21 cellular contexts compared by ENCODE assay signal in the genomic region with DNA sequence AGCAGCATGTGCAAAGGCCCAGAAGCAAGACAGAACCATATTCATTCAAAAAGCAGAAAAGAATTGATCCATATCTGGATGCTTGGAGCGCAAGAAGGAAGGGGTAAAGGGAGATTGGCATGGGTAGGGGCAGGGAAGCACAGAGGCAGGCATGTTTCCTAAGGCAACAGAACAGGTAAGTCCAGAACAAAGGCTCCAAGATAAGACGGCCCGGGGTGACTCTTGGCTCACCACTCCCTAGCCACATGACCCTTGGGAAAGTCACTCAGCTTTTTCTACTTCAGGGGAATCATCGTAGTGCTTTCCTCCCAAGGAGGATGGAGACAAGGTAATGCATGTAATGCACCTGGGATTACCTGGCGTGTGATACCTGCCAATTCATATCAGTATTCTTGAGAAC. TPM values are rescaled to one million over a fixed set of nuclear protein-coding genes. Genes with fewer than 3 reads are reported as not detected.
DNase-seq lines count a peak whose midpoint lies in the region; FAIRE-seq and TF ChIP-seq lines count a peak whose summit lies in the region.
"Had no signal": no experiment of that assay in that cellular context is flagged by ENCODE, and none has a peak within 500 bp of the region (broad histone marks: within the 10 kb centered on the region; RNA-seq: fewer than 3 reads in every experiment).

No MANE protein-coding gene starts in this region.

- POLR2A ChIA-PET in PC-9 (lab: Charles Lee; ENCODE audit: unreplicated experiment) = no interaction called here

- H2AFZ ChIP-seq in PC-9 = no peak overlapping the region

- no peaks in the 10 kb centered on the region for H3K79me2 ChIP-seq in PC-9 (ENCODE audit: low read depth)

- whole genome bisulfite sequencing in stomach, 5 donors = 46 to 67% (median 50%) methylated on average over 5 of the region's 5 CpGs

- H3F3A ChIP-seq in PC-9 (ENCODE audit: insufficient read depth, low read depth) = peaks cover 45% of the 10 kb centered on the region

- H3K4me3 ChIP-seq in PC-9 (peak overlapping the region; percentile 33; the same call in 1 of the 2 replicates), dorsolateral prefrontal cortex (no peak overlapping the region), stomach (no peak overlapping the region), HAP-1 (no peak overlapping the region)
- H3K4me3 ChIP-seq: BLaER1, MG63, Peyer's patch, SJCRH30 had no signal

- intact Hi-C loops in PC-9 (cut with micrococcal nuclease; ENCODE audit: unreplicated experiment) = loop anchor here (2.0 kb wide), 1 partner anchor 38 kb away; a partner anchor contains a TSS
- intact Hi-C loops in dorsolateral prefrontal cortex (cut with DNase I) = loop anchor here (5.0 to 10.0 kb wide), 4 partner anchors 99 to 151 kb away; no protein-coding TSS in a partner anchor
- intact Hi-C loops in stomach (cut with DNase I; ENCODE audit: low total_unique reads) = no loop called here

- BruUV-seq in PC-9 (replicated peaks; lab: Mats Ljungman, UMichigan) = no TSS peak

- TF ChIP-seq CTCF in PC-9 (conservative IDR thresholded peaks at IDR 0.05) (no peak), dorsolateral prefrontal cortex (IDR thresholded peaks at IDR 0.05 in 54 of 56, conservative IDR thresholded peaks at IDR 0.05 in 2 of 56; ENCODE audit: low read depth in 1 of 56, partially characterized antibody in 56 of 56) (no peak), stomach (IDR thresholded peaks at IDR 0.05) (no peak)

- no peaks in the 10 kb centered on the region for H3K27me3 ChIP-seq in PC-9 (ENCODE audit: insufficient read depth, low read depth)
- no peaks in the 10 kb centered on the region for H3K27me3 ChIP-seq in dorsolateral prefrontal cortex
- no peaks in the 10 kb centered on the region for H3K27me3 ChIP-seq in stomach
- no peaks in the 10 kb centered on the region for H3K27me3 ChIP-seq in HAP-1 (ENCODE audit: low read depth)
- H3K27me3 ChIP-seq: BLaER1, MG63, Peyer's patch, SJCRH30 had no signal

- peaks cover 82% of the 10 kb centered on the region for H3K4me1 ChIP-seq in PC-9 (replicated peaks; ENCODE audit: insufficient read depth)
- H3K4me1 ChIP-seq in stomach = peaks cover 6 to 45% (median 28%) of the 10 kb centered on the region in 4 donors
- no peaks in the 10 kb centered on the region for H3K4me1 ChIP-seq in HAP-1

- H3K4me2 ChIP-seq in PC-9 = peak overlapping the region; percentile 77
- H3K4me2 ChIP-seq: BLaER1 had no signal

- peaks cover 5% of the 10 kb centered on the region; the same call in 1 of the 2 replicates for H3K9me3 ChIP-seq in PC-9 (ENCODE audit: insufficient read depth, low read depth)
- H3K9me3 ChIP-seq in stomach = no peaks in the 10 kb centered on the region
- H3K9me3 ChIP-seq in HAP-1 = no peaks in the 10 kb centered on the region
- H3K9me3 ChIP-seq: BLaER1, MG63, Peyer's patch, SJCRH30 had no signal

- H3K27ac ChIP-seq in PC-9 (peak overlapping the region; percentile 84), dorsolateral prefrontal cortex (peak overlapping the region; percentile 65 to 99 (median 95)), stomach (no peak overlapping the region)
- H3K27ac ChIP-seq: BLaER1, Peyer's patch, SJCRH30 had no signal

- TF ChIP-seq POLR2A in stomach (IDR thresholded peaks at IDR 0.05) = no peak

- DNase-seq in PC-9 (peak; percentile 55 to 83), dorsolateral prefrontal cortex (no peak), stomach (peak; percentile 34), HAP-1 (ENCODE audit: low spot score in 2 of 2) (no peak), NOMO-1 (lab: John Stamatoyannopoulos, UW; ENCODE audit: unreplicated experiment in 2 of 2) (no peak), RCC 7860 (ENCODE audit: low spot score) (no peak)
- DNase-seq in stimulated activated CD4-positive, alpha-beta T cell treated with anti-CD3 and anti-CD28 coated beads, Interleukin-2, amount 100 ng/mL, for 24 hours = no peak
- DNase-seq: ACHN; CD4-positive, alpha-beta T cell; COR-L47; DMS79; HFFc6; Kasumi-1; MG63; NCI-H1417 treated with DMSO at 0.1 percent for 48 hours; NCI-H187; NCI-H446 treated with DMSO at 0.1 percent for 48 hours; NCI-H748 treated with DMSO at 0.1 percent for 48 hours; Peyer's patch had no signal

- no peak for TF ChIP-seq EP300 in stomach (IDR thresholded peaks at IDR 0.05)

- no peak for FAIRE-seq in RCC 7860 (lab: Jason Lieb, UNC)

- in situ Hi-C loops in HAP-1 (cut with MboI; ENCODE audit: low sequenced_read_pairs) = no loop called here

- H3K9me2 ChIP-seq in PC-9 (ENCODE audit: insufficient read depth) = no peaks in the 10 kb centered on the region

- H3K36me3 ChIP-seq in PC-9 (ENCODE audit: low read depth) = 0 out of 2 replicates have a peak, but pooled peaks cover 3% of the 10 kb centered on the region
- H3K36me3 ChIP-seq in stomach = no peaks in the 10 kb centered on the region
- H3K36me3 ChIP-seq in HAP-1 (replicated peaks) = no peaks in the 10 kb centered on the region
- H3K36me3 ChIP-seq: BLaER1, MG63, Peyer's patch, SJCRH30 had no signal

- H4K20me1 ChIP-seq in PC-9 (ENCODE audit: insufficient read depth) = no peaks in the 10 kb centered on the region
- H4K20me1 ChIP-seq: BLaER1 had no signal

- CTCF ChIA-PET in PC-9 (lab: Charles Lee) = no interaction called here

RNA-seq across cellular contexts. Expression of a gene that starts 37.7 kb away (rescaled TPM):
- total RNA-seq in PC-9 (2021) (5.9 and 7.2 TPM in 2 replicates), dorsolateral prefrontal cortex (100 to 1,000 TPM in 11 of 120 experiments, 10 to 100 TPM in 109; 56.0 to 109 (median 86.7) TPM), stomach (10 to 100 TPM in 4 of 5 donors, 1 to 10 TPM in 1; 7.6 to 84.2 (median 27.8) TPM)
- polyA plus RNA-seq in stomach = 10 to 100 TPM in 1 of 3 donors, 1 to 10 TPM in 2; 4.1 to 10.4 (median 5.2) TPM

Comparison
In these comparisons a context has a peak if more than half of its experiments do, and no peak if none do; other contexts are left out.
1. DNase-seq: peak in PC-9 (2 of 2) and stomach (single experiment); none in dorsolateral prefrontal cortex (0 of 10), stimulated activated CD4-positive, alpha-beta T cell treated with anti-CD3 and anti-CD28 coated beads, Interleukin-2, amount 100 ng/mL, for 24 hours (0 of 2), HAP-1 (0 of 2), NOMO-1 (0 of 2) and RCC 7860 (single experiment).
2. H3K27ac ChIP-seq: peak in PC-9 (single experiment) and dorsolateral prefrontal cortex (59 of 59); none in stomach (0 of 5).